Comparison of ENCODE assay signal across 28 cellular contexts in the genomic region with DNA sequence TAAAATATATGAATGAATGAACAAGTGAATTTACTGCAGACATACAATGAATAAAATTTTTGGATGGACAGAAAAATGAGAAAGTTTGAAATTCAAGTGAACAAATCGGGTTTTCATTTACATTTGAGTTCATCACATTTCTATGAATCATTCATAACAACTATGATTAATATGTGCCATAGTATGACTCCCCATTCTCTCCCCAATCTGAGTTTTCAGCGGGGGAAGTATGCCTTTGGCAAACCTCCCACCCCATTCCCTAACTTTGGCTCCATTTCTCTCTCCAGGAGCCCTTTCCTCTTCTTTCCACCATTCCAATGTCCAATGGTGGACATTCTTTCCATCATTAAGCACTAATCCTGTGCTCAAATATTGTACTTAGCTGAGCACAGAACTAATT.
"Had no signal": no experiment of that assay in that cellular context is flagged by ENCODE, and none has a peak within 500 bp of the region (broad histone marks: within the 10 kb centered on the region; RNA-seq: fewer than 3 reads in every experiment).

No MANE protein-coding gene starts in this region.

- ATAC-seq: activated CD4-positive, CD25-positive, alpha-beta regulatory T cell treated with anti-CD3 and anti-CD28 coated beads, Interleukin-2, amount 50 U/mL, for 24 hours; activated CD8-positive, alpha-beta memory T cell treated with anti-CD3 and anti-CD28 coated beads, Interleukin-2, amount 10 ng/mL, durations not matched to agents 7 days and 5 days; activated CD8-positive, alpha-beta T cell treated with anti-CD3 and anti-CD28 coated beads, Interleukin-2, amount 10 ng/mL, durations not matched to agents 7 days and 5 days; gastroesophageal sphincter; heart right ventricle; T-helper 17 cell had no signal

- H3K4me3 ChIP-seq: ascending aorta, breast epithelium, coronary artery, dorsolateral prefrontal cortex, esophagus muscularis mucosa, gastroesophageal sphincter, heart right ventricle had no signal

- DNase-seq: activated B cell treated with CpG ODN at 0.5 μM for 24 hours; activated CD4-positive, alpha-beta T cell treated with anti-CD3 and anti-CD28 coated beads for 48 hours; activated CD4-positive, alpha-beta T cell treated with anti-CD3 and anti-CD28 coated beads, Interleukin-2, amount 50 U/mL, for 1 hour; activated CD4-positive, alpha-beta T cell treated with anti-CD3 and anti-CD28 coated beads, Interleukin-2, amount 50 U/mL, for 48 hours; activated CD8-positive, alpha-beta memory T cell treated with anti-CD3 and anti-CD28 coated beads, Interleukin-2, amount 10 ng/mL, durations not matched to agents 7 days and 5 days; activated CD8-positive, alpha-beta memory T cell treated with anti-CD3 and anti-CD28 coated beads, Interleukin-2, amount 50 U/mL, for 4 hours; activated CD8-positive, alpha-beta T cell treated with anti-CD3 and anti-CD28 coated beads, Interleukin-2, amount 10 ng/mL, durations not matched to agents 7 days and 5 days; activated effector memory CD4-positive, alpha-beta T cell treated with anti-CD3 and anti-CD28 coated beads, Interleukin-2, amount 50 U/mL, for 16 hours; activated naive CD4-positive, alpha-beta T cell treated with anti-CD3 and anti-CD28 coated beads for 36 hours; activated naive CD8-positive, alpha-beta T cell treated with anti-CD3 and anti-CD28 coated beads, Interleukin-2, amount 10 ng/mL, durations not matched to agents 7 days and 5 days; activated T-cell treated with anti-CD3 and anti-CD28 coated beads, Interleukin-2, amount 50 U/mL, for 1 hour; activated T-cell treated with anti-CD3 and anti-CD28 coated beads, Interleukin-2, amount 50 U/mL, for 48 hours; dorsolateral prefrontal cortex; effector memory CD4-positive, alpha-beta T cell; endodermal cell; erythroblast; foreskin melanocyte; heart right ventricle; T-helper 1 cell; T-helper 17 cell; T1000; WERI-Rb-1 had no signal
